Comparison of ENCODE assay signal across 17 cellular contexts in genomic region chr21:31041295-31042079, GRCh38. TPM values are rescaled to one million over a fixed set of nuclear protein-coding genes. Genes with fewer than 3 reads are reported as not detected.
DNase-seq lines count a peak whose midpoint lies in the region; ATAC-seq and TF ChIP-seq lines count a peak whose summit lies in the region.
"Had no signal": no experiment of that assay in that cellular context is flagged by ENCODE, and none has a peak within 500 bp of the region (broad histone marks: within the 10 kb centered on the region; RNA-seq: fewer than 3 reads in every experiment).

No MANE protein-coding gene starts in this region.

- no peak for TF ChIP-seq POLR2A in GM18505 (IDR thresholded peaks at IDR 0.05; ENCODE audit: borderline replicate concordance, extremely low read depth, insufficient read depth, insufficient read length)

- POLR2A ChIA-PET in WTC11 (lab: Charles Lee): no interaction called here

- no peaks in the 10 kb centered on the region for H3K9me3 Mint-ChIP-seq in WTC11
- H3K9me3 Mint-ChIP-seq: stimulated activated naive CD8-positive, alpha-beta T cell treated with anti-CD3 and anti-CD28 coated beads, Interleukin-15, Interleukin-2, amounts not matched to agents 100 ng/mL and 50 ng/mL, for 24 hours had no signal

- no peak for TF ChIP-seq CTCF in WTC11 (IDR thresholded peaks at IDR 0.05)

- H3K36me3 Mint-ChIP-seq in WTC11: no peaks in the 10 kb centered on the region
- H3K36me3 Mint-ChIP-seq: activated naive CD4-positive, alpha-beta T cell treated with anti-CD3 and anti-CD28 coated beads, Interleukin-2, amount 50 U/mL, for 24 hours had no signal

- no peak overlapping the region for H3K27ac Mint-ChIP-seq in WTC11
- H3K27ac Mint-ChIP-seq: activated naive CD4-positive, alpha-beta T cell treated with anti-CD3 and anti-CD28 coated beads, Interleukin-2, amount 50 U/mL, for 24 hours; stimulated activated naive CD8-positive, alpha-beta T cell treated with anti-CD3 and anti-CD28 coated beads, Interleukin-15, Interleukin-2, amounts not matched to agents 100 ng/mL and 50 ng/mL, for 24 hours had no signal

- peaks cover 4% of the 10 kb centered on the region for H3K4me1 Mint-ChIP-seq in WTC11
- H3K4me1 Mint-ChIP-seq: activated naive CD4-positive, alpha-beta T cell treated with anti-CD3 and anti-CD28 coated beads, Interleukin-2, amount 50 U/mL, for 24 hours had no signal

- no peak overlapping the region for H3K4me3 Mint-ChIP-seq in WTC11
- H3K4me3 Mint-ChIP-seq: activated naive CD4-positive, alpha-beta T cell treated with anti-CD3 and anti-CD28 coated beads, Interleukin-2, amount 50 U/mL, for 24 hours; stimulated activated naive CD8-positive, alpha-beta T cell treated with anti-CD3 and anti-CD28 coated beads, Interleukin-15, Interleukin-2, amounts not matched to agents 100 ng/mL and 50 ng/mL, for 24 hours had no signal

- ATAC-seq in GM18505 (IDR thresholded peaks at IDR 0.05; ENCODE audit: unreplicated experiment): peak; percentile 44
- ATAC-seq in GM19397 (IDR thresholded peaks at IDR 0.05; ENCODE audit: unreplicated experiment): peak; percentile 61
- peak; percentile 45 for ATAC-seq in HG02870 (IDR thresholded peaks at IDR 0.05; ENCODE audit: unreplicated experiment)
- peak; percentile 78 for ATAC-seq in WTC11
- ATAC-seq in GM18498 (IDR thresholded peaks at IDR 0.05; ENCODE audit: unreplicated experiment): no peak
- ATAC-seq: activated CD4-positive, CD25-positive, alpha-beta regulatory T cell treated with anti-CD3 and anti-CD28 coated beads, Interleukin-2, amount 50 U/mL, for 24 hours had no signal

- no peaks in the 10 kb centered on the region for H3K27me3 Mint-ChIP-seq in WTC11 (ENCODE audit: low read depth)

- DNase-seq in WTC11 (ENCODE audit: low spot score): no peak
- no peak for DNase-seq in 8988T
- no peak for DNase-seq in NK-92 treated with Interleukin-12 subunit alpha and Interleukin-12 subunit beta, amount 100 ng/mL, for 24 hours (lab: John Stamatoyannopoulos, UW)
- DNase-seq in NCI-H2227 (lab: John Stamatoyannopoulos, UW; ENCODE audit: unreplicated experiment): no peak
- DNase-seq: effector CD8-positive, alpha-beta T cell; mesenchymal stem cell; NCI-H226; Peyer's patch had no signal

- CTCF ChIA-PET in WTC11 (lab: Charles Lee): interaction anchor here (0.9 to 1.1 kb wide), 3 partner anchors 43 to 51 kb away, joined by 3 to 4 read pairs (median 4); no protein-coding TSS in a partner anchor

TF ChIP-seq in WTC11, 78 proteins besides CTCF, POLR2A, EP300 and RAD21:
- no peak for TF ChIP-seq TEAD1 (CRISPR knock-in tag; IDR thresholded peaks at IDR 0.05)
- TF ChIP-seq ATF1 (CRISPR knock-in tag; IDR thresholded peaks at IDR 0.05): no peak
- TF ChIP-seq EMX1 (CRISPR knock-in tag; IDR thresholded peaks at IDR 0.05): no peak
- no peak for TF ChIP-seq TP53 (CRISPR knock-in tag; IDR thresholded peaks at IDR 0.05)
- TF ChIP-seq SMAD3 (CRISPR knock-in tag; IDR thresholded peaks at IDR 0.05; ENCODE audit: borderline replicate concordance): no peak
- no peak for TF ChIP-seq GABPB1 (CRISPR knock-in tag; IDR thresholded peaks at IDR 0.05)
- TF ChIP-seq NFATC4 (CRISPR knock-in tag; IDR thresholded peaks at IDR 0.05): no peak
- no peak for TF ChIP-seq JAZF1 (CRISPR knock-in tag; IDR thresholded peaks at IDR 0.05)
- no peak for TF ChIP-seq ZNF121 (CRISPR knock-in tag; IDR thresholded peaks at IDR 0.05)
- TF ChIP-seq JUN (CRISPR knock-in tag; IDR thresholded peaks at IDR 0.05): no peak
- no peak for TF ChIP-seq FOXP1 (CRISPR knock-in tag; IDR thresholded peaks at IDR 0.05; ENCODE audit: borderline replicate concordance)
- no peak for TF ChIP-seq GRHL2 (CRISPR knock-in tag; IDR thresholded peaks at IDR 0.05; ENCODE audit: insufficient replicate concordance, severe bottlenecking)
- TF ChIP-seq ATF3 (CRISPR knock-in tag; conservative IDR thresholded peaks at IDR 0.05): no peak
TF ChIP-seq in WTC11: peak in this region for 0.

RNA-seq across cellular contexts. Expression of gene KRTAP19-8, which starts 3.2 kb away (rescaled TPM):
- not detected in 3 replicates for total RNA-seq in WTC11 (2021)
- total RNA-seq: cardiac muscle cell, Peyer's patch, skeletal muscle tissue had no signal
